ENCODE assay signal across 9 cellular contexts in genomic region chr1:100267284-100267683, GRCh38. TPM values are rescaled to one million over a fixed set of nuclear protein-coding genes. Genes with fewer than 3 reads are reported as not detected.
DNase-seq lines count a peak whose midpoint lies in the region; ATAC-seq and TF ChIP-seq lines count a peak whose summit lies in the region.
"Had no signal": no experiment of that assay in that cellular context is flagged by ENCODE, and none has a peak within 500 bp of the region (broad histone marks: within the 10 kb centered on the region; RNA-seq: fewer than 3 reads in every experiment).

No MANE protein-coding gene starts in this region.

- H3K4me3 ChIP-seq in GM08714 (ENCODE audit: low read length) (peak overlapping the region; percentile 96), SK-N-MC (peak overlapping the region; percentile 85), esophagus muscularis mucosa (peak overlapping the region; percentile 81 to 93 (median 85)), psoas muscle (peak overlapping the region; percentile 97)

- H3K4me1 ChIP-seq in esophagus muscularis mucosa (peaks cover 11 to 44% (median 37%) of the 10 kb centered on the region in 4 donors), psoas muscle (peaks cover 11% of the 10 kb centered on the region)

- TF ChIP-seq EP300 in esophagus muscularis mucosa (IDR thresholded peaks at IDR 0.05) = no peak

- H3K9ac ChIP-seq in SK-N-MC (ENCODE audit: insufficient read length) = peak overlapping the region; percentile 96

- ATAC-seq in psoas muscle = no peak
- no peak for ATAC-seq in GM21825 (IDR thresholded peaks at IDR 0.05; ENCODE audit: unreplicated experiment)
- ATAC-seq in GM18505 (IDR thresholded peaks at IDR 0.05; ENCODE audit: unreplicated experiment) = no peak

- no peaks in the 10 kb centered on the region for H3K27me3 ChIP-seq in esophagus muscularis mucosa
- no peaks in the 10 kb centered on the region for H3K27me3 ChIP-seq in psoas muscle (ENCODE audit: insufficient read depth in 3 of 3, low read length in 2 of 3)

- TF ChIP-seq POLR2A in esophagus muscularis mucosa (IDR thresholded peaks at IDR 0.05; ENCODE audit: low read depth) (no peak), GM18505 (IDR thresholded peaks at IDR 0.05; ENCODE audit: borderline replicate concordance, extremely low read depth, insufficient read depth, insufficient read length) (no peak)

- intact Hi-C loops in esophagus muscularis mucosa (cut with DNase I) (loop anchor here (5.0 to 10.0 kb wide), 2 partner anchors 85 to 618 kb away; partner anchors contain the start of gene CDC14A), psoas muscle (cut with DNase I) (loop anchor here in 1 of 2 donors (2.0 to 10.0 kb wide), 2 partner anchors 86 to 188 kb away; partner anchors contain the start of gene CDC14A)

- H3K27ac ChIP-seq in SK-N-MC = no peak overlapping the region
- no peak overlapping the region for H3K27ac ChIP-seq in esophagus muscularis mucosa (replicated peaks in 1 of 4)
- H3K27ac ChIP-seq in psoas muscle = no peak overlapping the region

- H3K36me3 ChIP-seq in SK-N-MC (ENCODE audit: insufficient read depth, low read length) (peaks cover 52% of the 10 kb centered on the region), esophagus muscularis mucosa (peaks cover 24 to 49% (median 45%) of the 10 kb centered on the region in 4 donors), psoas muscle (ENCODE audit: insufficient read depth in 1 of 2, low read depth in 1 of 2) (peaks cover 4 to 56% of the 10 kb centered on the region in 2 donors)

- DNase-seq in SK-N-MC (ENCODE audit: low read depth, low spot score) (no peak), esophagus muscularis mucosa (ENCODE audit: extremely low spot score) (no peak), psoas muscle (no peak), CD1c-positive myeloid dendritic cell (ENCODE audit: extremely low spot score) (no peak)
- no peak for DNase-seq in activated naive CD4-positive, alpha-beta T cell treated with anti-CD3 and anti-CD28 coated beads, Interleukin-2, amount 50 U/mL, for 16 hours
- DNase-seq: retina had no signal

- peaks cover 7% of the 10 kb centered on the region; the same call in 1 of the 2 replicates for H3K9me3 ChIP-seq in SK-N-MC (ENCODE audit: low read depth, low read length)
- no peaks in the 10 kb centered on the region for H3K9me3 ChIP-seq in esophagus muscularis mucosa
- H3K9me3 ChIP-seq in psoas muscle = no peaks in the 10 kb centered on the region

- 75% methylated on average over 1 of the region's 1 CpG for WGBS in esophagus muscularis mucosa
- WGBS in psoas muscle, 3 donors = 71 to 89% (median 76%) methylated on average over 1 of the region's 1 CpG

- no peak for TF ChIP-seq CTCF in esophagus muscularis mucosa (IDR thresholded peaks at IDR 0.05)
- TF ChIP-seq CTCF in psoas muscle (IDR thresholded peaks at IDR 0.05) = no peak

RNA-seq across cellular contexts. Expression of gene RTCA, which starts 1.3 kb away (rescaled TPM):
- total RNA-seq in esophagus muscularis mucosa (10 to 100 TPM; 18.7 to 22.0 (median 21.4) TPM), psoas muscle (10 to 100 TPM; 24.0 to 33.4 (median 33.0) TPM)
- 10 to 100 TPM; 26.5 to 56.6 (median 38.3) TPM for polyA plus RNA-seq in psoas muscle

RNA-seq across cellular contexts. Expression of gene DBT, which starts 17.6 kb away (rescaled TPM):
- 10 to 100 TPM in 3 of 4 donors, 1 to 10 TPM in 1; 9.1 to 14.2 (median 12.6) TPM for total RNA-seq in esophagus muscularis mucosa
- total RNA-seq in psoas muscle = 10 to 100 TPM; 16.1 to 28.2 (median 19.0) TPM
- polyA plus RNA-seq in psoas muscle = 1 to 10 TPM; 3.6 to 9.9 (median 3.9) TPM
